In the genomic region with DNA sequence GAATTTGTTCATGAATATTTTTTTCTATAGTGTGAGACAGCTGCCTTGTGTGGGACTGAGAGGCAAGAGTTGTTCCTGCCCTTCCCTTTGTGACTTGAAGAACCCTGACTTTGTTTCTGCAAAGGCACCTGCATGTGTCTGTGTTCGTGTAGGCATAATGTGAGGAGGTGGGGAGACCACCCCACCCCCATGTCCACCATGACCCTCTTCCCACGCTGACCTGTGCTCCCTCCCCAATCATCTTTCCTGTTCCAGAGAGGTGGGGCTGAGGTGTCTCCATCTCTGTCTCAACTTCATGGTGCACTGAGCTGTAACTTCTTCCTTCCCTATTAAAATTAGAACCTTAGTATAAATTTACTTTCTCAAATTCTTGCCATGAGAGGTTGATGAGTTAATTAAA, we compare ENCODE assay signal across 17 cellular contexts. TPM values are rescaled to one million over a fixed set of nuclear protein-coding genes. Genes with fewer than 3 reads are reported as not detected.
A peak's percentile ranks its signal among the peaks of the same experiment; 100 is the strongest.
DNase-seq lines count a peak whose midpoint lies in the region; ATAC-seq and TF ChIP-seq lines count a peak whose summit lies in the region.
"Had no signal": no experiment of that assay in that cellular context is flagged by ENCODE, and none has a peak within 500 bp of the region (broad histone marks: within the 10 kb centered on the region; RNA-seq: fewer than 3 reads in every experiment).

No MANE protein-coding gene starts in this region.

- H3K9me3 ChIP-seq in T-helper 17 cell (ENCODE audit: control insufficient read depth, low read length, poor library complexity, severe bottlenecking) (no peaks in the 10 kb centered on the region), subcutaneous abdominal adipose tissue (ENCODE audit: control insufficient read depth in 5 of 5, low read length in 5 of 5) (no peaks in the 10 kb centered on the region), suprapubic skin (no peaks in the 10 kb centered on the region)
- H3K9me3 ChIP-seq: esophagus muscularis mucosa had no signal

- peaks cover 2 to 35% (median 14%) of the 10 kb centered on the region in 5 donors for H3K4me1 ChIP-seq in subcutaneous abdominal adipose tissue (ENCODE audit: control insufficient read depth in 5 of 5, insufficient read depth in 5 of 5, low read length in 5 of 5)
- peaks cover 11% of the 10 kb centered on the region for H3K4me1 ChIP-seq in suprapubic skin

- ATAC-seq in activated T-cell treated with anti-CD3 and anti-CD28 coated beads, Interleukin-2, amount 50 U/mL, for 72 hours (replicated peaks in 1 of 2): no peak
- ATAC-seq in T-helper 17 cell (no peak), Right ventricle myocardium inferior (no peak)
- no peak for ATAC-seq in effector memory CD8-positive, alpha-beta T cell (replicated peaks)

- TF ChIP-seq POLR2A in suprapubic skin (IDR thresholded peaks at IDR 0.05): no peak

- TF ChIP-seq CTCF in suprapubic skin (IDR thresholded peaks at IDR 0.05): no peak

- no peak for DNase-seq in activated T-cell treated with anti-CD3 and anti-CD28 coated beads, Interleukin-2, amount 50 U/mL, for 72 hours
- DNase-seq in activated T-cell treated with anti-CD3 and anti-CD28 coated beads for 4 hours (no peak), T-helper 17 cell (no peak), suprapubic skin (ENCODE audit: low spot score in 2 of 2) (no peak), Right ventricle myocardium inferior (ENCODE audit: missing footprints) (no peak), NCI-H2227 treated with DMSO at 0.1 percent for 48 hours (lab: John Stamatoyannopoulos, UW) (no peak)
- no peak for DNase-seq in effector memory CD8-positive, alpha-beta T cell
- DNase-seq: aorta, DMS 273 treated with DMSO at 0.1 percent for 48 hours, GM23248, islet precursor cell, NCI-H1694, OCI-M1, substantia nigra had no signal

- no peak overlapping the region for H3K9ac ChIP-seq in subcutaneous abdominal adipose tissue (ENCODE audit: low read length in 5 of 5)
- H3K9ac ChIP-seq: GM23248 had no signal

- H3K4me3 ChIP-seq in subcutaneous abdominal adipose tissue (ENCODE audit: low read depth in 1 of 5, low read length in 5 of 5): peak overlapping the region in 3 of 5 donors; percentile 13 to 34 (median 32)
- no peak overlapping the region for H3K4me3 ChIP-seq in suprapubic skin
- H3K4me3 ChIP-seq: coronary artery, GM23248 had no signal

- H3K36me3 ChIP-seq in subcutaneous abdominal adipose tissue (ENCODE audit: control insufficient read depth in 5 of 5, insufficient read depth in 5 of 5, low read length in 5 of 5): peaks cover 0 to 46% (median 14%) of the 10 kb centered on the region in 5 donors
- H3K36me3 ChIP-seq in suprapubic skin: peaks cover 20% of the 10 kb centered on the region

- TF ChIP-seq EP300 in suprapubic skin (IDR thresholded peaks at IDR 0.05): no peak

- no peaks in the 10 kb centered on the region for H3K27me3 ChIP-seq in subcutaneous abdominal adipose tissue (ENCODE audit: control insufficient read depth in 5 of 5, insufficient read depth in 4 of 5, low read length in 5 of 5)
- no peaks in the 10 kb centered on the region for H3K27me3 ChIP-seq in suprapubic skin
- H3K27me3 ChIP-seq: esophagus muscularis mucosa had no signal

- H3K4me3 Mint-ChIP-seq in activated T-cell treated with anti-CD3 and anti-CD28 coated beads, Interleukin-2, amount 50 U/mL, for 72 hours: peak overlapping the region; percentile 96 to 98
- H3K4me3 Mint-ChIP-seq in T-helper 17 cell: peak overlapping the region; percentile 97
- peak overlapping the region; percentile 94 to 98 for H3K4me3 Mint-ChIP-seq in effector memory CD8-positive, alpha-beta T cell

- WGBS in suprapubic skin: 31% methylated on average over 2 of the region's 2 CpGs

- H3K27me3 Mint-ChIP-seq in activated T-cell treated with anti-CD3 and anti-CD28 coated beads, Interleukin-2, amount 50 U/mL, for 72 hours (ENCODE audit: low read depth): no peaks in the 10 kb centered on the region
- no peaks in the 10 kb centered on the region for H3K27me3 Mint-ChIP-seq in T-helper 17 cell
- no peaks in the 10 kb centered on the region for H3K27me3 Mint-ChIP-seq in effector memory CD8-positive, alpha-beta T cell

- peak overlapping the region; percentile 99 for H3K27ac Mint-ChIP-seq in activated T-cell treated with anti-CD3 and anti-CD28 coated beads, Interleukin-2, amount 50 U/mL, for 72 hours
- H3K27ac Mint-ChIP-seq in T-helper 17 cell: peak overlapping the region; percentile 100
- H3K27ac Mint-ChIP-seq in effector memory CD8-positive, alpha-beta T cell: peak overlapping the region; percentile 100

- intact Hi-C loops in Right ventricle myocardium inferior (cut with DNase I): no loop called here

- H3K4me1 Mint-ChIP-seq in activated T-cell treated with anti-CD3 and anti-CD28 coated beads, Interleukin-2, amount 50 U/mL, for 72 hours (ENCODE audit: low read depth): peaks cover 53% of the 10 kb centered on the region
- H3K4me1 Mint-ChIP-seq in T-helper 17 cell: peaks cover 43% of the 10 kb centered on the region
- peaks cover 71 to 77% of the 10 kb centered on the region in 2 donors for H3K4me1 Mint-ChIP-seq in effector memory CD8-positive, alpha-beta T cell (ENCODE audit: low read depth in 2 of 2)

- H3K36me3 Mint-ChIP-seq in activated T-cell treated with anti-CD3 and anti-CD28 coated beads, Interleukin-2, amount 50 U/mL, for 72 hours (ENCODE audit: insufficient read depth in 2 of 2): peaks cover 39% of the 10 kb centered on the region in 2 donors
- peaks cover 18% of the 10 kb centered on the region for H3K36me3 Mint-ChIP-seq in T-helper 17 cell (ENCODE audit: low read depth)
- peaks cover 94% of the 10 kb centered on the region for H3K36me3 Mint-ChIP-seq in effector memory CD8-positive, alpha-beta T cell (ENCODE audit: insufficient read depth)

- H3K27ac ChIP-seq in subcutaneous abdominal adipose tissue (ENCODE audit: low read depth, low read length) (peak overlapping the region; percentile 16), suprapubic skin (no peak overlapping the region)
- H3K27ac ChIP-seq: coronary artery, esophagus muscularis mucosa, GM23248 had no signal

- no peaks in the 10 kb centered on the region for H3K9me3 Mint-ChIP-seq in activated T-cell treated with anti-CD3 and anti-CD28 coated beads, Interleukin-2, amount 50 U/mL, for 72 hours
- no peaks in the 10 kb centered on the region for H3K9me3 Mint-ChIP-seq in effector memory CD8-positive, alpha-beta T cell

RNA-seq across cellular contexts. Expression of a gene that starts 3.1 kb away (rescaled TPM):
- 1,000 to 10,000 TPM; 1,261 to 1,795 TPM for total RNA-seq in activated T-cell treated with anti-CD3 and anti-CD28 coated beads, Interleukin-2, amount 50 U/mL, for 72 hours
- 1,000 to 10,000 TPM; 1,960 to 2,242 TPM for total RNA-seq in T-helper 17 cell
- total RNA-seq in suprapubic skin: 100 to 1,000 TPM; 455 to 546 (median 499) TPM
- 249 TPM for total RNA-seq in Right ventricle myocardium inferior
